ENCODE assay signal across 11 cellular contexts in genomic region chr17:76716834-76717205, GRCh38. TPM values are rescaled to one million over a fixed set of nuclear protein-coding genes. Genes with fewer than 3 reads are reported as not detected.
A peak's percentile ranks its signal among the peaks of the same experiment; 100 is the strongest.
DNase-seq lines count a peak whose midpoint lies in the region; ATAC-seq, FAIRE-seq and TF ChIP-seq lines count a peak whose summit lies in the region.
"Had no signal": no experiment of that assay in that cellular context is flagged by ENCODE, and none has a peak within 500 bp of the region (broad histone marks: within the 10 kb centered on the region; RNA-seq: fewer than 3 reads in every experiment).

No MANE protein-coding gene starts in this region.

- no peak for FAIRE-seq in D721Med (lab: Jason Lieb, UNC)

- intact Hi-C loops in CD14-positive monocyte (cut with micrococcal nuclease): loop anchor here in 1 of 2 donors (1.0 to 10.0 kb wide), 2 partner anchors 8 to 212 kb away; partner anchors contain the start of gene RHBDF2
- intact Hi-C loops in dendritic cell treated with granulocyte-macrophage colony-stimulating factor and Interleukin-4, amounts not matched to agents 40 ng/mL and 50 ng/mL, for 4 days (cut with micrococcal nuclease): loop anchor here (10.0 kb wide), 1 partner anchor 192 kb away; no protein-coding TSS in a partner anchor

- H3K4me3 ChIP-seq in NB4 (ENCODE audit: low read depth, low read length): no peak overlapping the region

- peaks cover 27% of the 10 kb centered on the region for H3K4me1 Mint-ChIP-seq in CD14-positive monocyte
- H3K4me1 Mint-ChIP-seq in dendritic cell treated with granulocyte-macrophage colony-stimulating factor and Interleukin-4, amounts not matched to agents 40 ng/mL and 50 ng/mL, for 4 days (ENCODE audit: low read depth): peaks cover 60% of the 10 kb centered on the region
- H3K4me1 Mint-ChIP-seq: nephron progenitor cell had no signal

- no peak for ATAC-seq in GM21447 (IDR thresholded peaks at IDR 0.05; ENCODE audit: unreplicated experiment)

- H3K27me3 Mint-ChIP-seq in CD14-positive monocyte (ENCODE audit: low read depth in 3 of 3): peaks cover 0 to 5% (median 2%) of the 10 kb centered on the region in 3 donors
- peaks cover 2% of the 10 kb centered on the region for H3K27me3 Mint-ChIP-seq in dendritic cell treated with granulocyte-macrophage colony-stimulating factor and Interleukin-4, amounts not matched to agents 40 ng/mL and 50 ng/mL, for 4 days
- H3K27me3 Mint-ChIP-seq: stimulated activated naive B cell treated with anti-CD40 and anti-IgM and Interleukin-4, amounts not matched to agents 10 μg/mL and 1 μg/mL and 100 μg/mL, for 72 hours had no signal

- peak overlapping the region in 1 of 2 donors; percentile 7 for H3K4me3 Mint-ChIP-seq in CD14-positive monocyte
- no peak overlapping the region for H3K4me3 Mint-ChIP-seq in dendritic cell treated with granulocyte-macrophage colony-stimulating factor and Interleukin-4, amounts not matched to agents 40 ng/mL and 50 ng/mL, for 4 days
- H3K4me3 Mint-ChIP-seq: nephron progenitor cell; stimulated activated naive B cell treated with anti-CD40 and anti-IgM and Interleukin-4, amounts not matched to agents 10 μg/mL and 1 μg/mL and 100 μg/mL, for 72 hours had no signal

- TF ChIP-seq CTCF in CD14-positive monocyte (IDR thresholded peaks at IDR 0.05) (no peak), NB4 (IDR thresholded peaks at IDR 0.05; ENCODE audit: low read depth, low read length) (no peak), D721Med (IDR thresholded peaks at IDR 0.05; ENCODE audit: insufficient read depth, missing control alignments) (no peak)

- no peaks in the 10 kb centered on the region for H3K9me3 Mint-ChIP-seq in CD14-positive monocyte
- no peaks in the 10 kb centered on the region for H3K9me3 Mint-ChIP-seq in dendritic cell treated with granulocyte-macrophage colony-stimulating factor and Interleukin-4, amounts not matched to agents 40 ng/mL and 50 ng/mL, for 4 days
- H3K9me3 Mint-ChIP-seq: nephron progenitor cell; stimulated activated naive B cell treated with anti-CD40 and anti-IgM and Interleukin-4, amounts not matched to agents 10 μg/mL and 1 μg/mL and 100 μg/mL, for 72 hours had no signal

- peaks cover 68 to 88% of the 10 kb centered on the region in 2 donors for H3K36me3 Mint-ChIP-seq in CD14-positive monocyte
- peaks cover 95% of the 10 kb centered on the region for H3K36me3 Mint-ChIP-seq in dendritic cell treated with granulocyte-macrophage colony-stimulating factor and Interleukin-4, amounts not matched to agents 40 ng/mL and 50 ng/mL, for 4 days (ENCODE audit: low read depth)

- peak overlapping the region; percentile 94 to 98 (median 96) for H3K27ac Mint-ChIP-seq in CD14-positive monocyte
- H3K27ac Mint-ChIP-seq in dendritic cell treated with granulocyte-macrophage colony-stimulating factor and Interleukin-4, amounts not matched to agents 40 ng/mL and 50 ng/mL, for 4 days: peak overlapping the region; percentile 76
- H3K27ac Mint-ChIP-seq: nephron progenitor cell had no signal

- DNase-seq in CD14-positive monocyte (ENCODE audit: low spot score) (no peak), NB4 (ENCODE audit: low read depth) (peak; percentile 39), non-pigmented ciliary epithelial cell (ENCODE audit: low read depth) (peak; percentile 88), DMS53 (lab: John Stamatoyannopoulos, UW) (no peak), D721Med (ENCODE audit: insufficient read length, low spot score) (no peak), GM19238 (ENCODE audit: insufficient read length, low spot score) (no peak)
- DNase-seq: NCI-H2029 treated with DMSO at 0.1 percent for 48 hours; nephron progenitor cell; stimulated activated naive B cell treated with anti-CD40 and anti-IgM and Interleukin-4, amounts not matched to agents 10 μg/mL and 1 μg/mL and 100 μg/mL, for 72 hours had no signal

- no peak for TF ChIP-seq POLR2A in NB4 (IDR thresholded peaks at IDR 0.05; ENCODE audit: extremely low read depth, insufficient read length)

RNA-seq across cellular contexts. Expression of gene MXRA7, which starts 6.1 kb away (rescaled TPM):
- under 1 TPM; 0.30 to 0.81 TPM for polyA plus RNA-seq in CD14-positive monocyte

RNA-seq across cellular contexts. Expression of gene JMJD6, which starts 9.6 kb away (rescaled TPM):
- 10 to 100 TPM; 24.6 to 26.2 TPM for polyA plus RNA-seq in CD14-positive monocyte

RNA-seq across cellular contexts. Expression of gene METTL23, which starts 9.8 kb away (rescaled TPM):
- 10 to 100 TPM; 56.5 to 71.3 TPM for polyA plus RNA-seq in CD14-positive monocyte

RNA-seq across cellular contexts. Expression of gene SRSF2, which starts 20.3 kb away (rescaled TPM):
- 100 to 1,000 TPM; 124 to 125 TPM for polyA plus RNA-seq in CD14-positive monocyte

RNA-seq across cellular contexts. Expression of gene MFSD11, which starts 21.1 kb away (rescaled TPM):
- 10 to 100 TPM; 23.8 to 24.8 TPM for polyA plus RNA-seq in CD14-positive monocyte

Comparison
In these comparisons a context has a peak if more than half of its experiments do, and no peak if none do; other contexts are left out.
1. DNase-seq: peak in NB4 (single experiment) and non-pigmented ciliary epithelial cell (single experiment); none in CD14-positive monocyte (single experiment), DMS53 (single experiment), D721Med (single experiment) and GM19238 (single experiment).